ENCODE assay signal across 8 cellular contexts in the genomic region with DNA sequence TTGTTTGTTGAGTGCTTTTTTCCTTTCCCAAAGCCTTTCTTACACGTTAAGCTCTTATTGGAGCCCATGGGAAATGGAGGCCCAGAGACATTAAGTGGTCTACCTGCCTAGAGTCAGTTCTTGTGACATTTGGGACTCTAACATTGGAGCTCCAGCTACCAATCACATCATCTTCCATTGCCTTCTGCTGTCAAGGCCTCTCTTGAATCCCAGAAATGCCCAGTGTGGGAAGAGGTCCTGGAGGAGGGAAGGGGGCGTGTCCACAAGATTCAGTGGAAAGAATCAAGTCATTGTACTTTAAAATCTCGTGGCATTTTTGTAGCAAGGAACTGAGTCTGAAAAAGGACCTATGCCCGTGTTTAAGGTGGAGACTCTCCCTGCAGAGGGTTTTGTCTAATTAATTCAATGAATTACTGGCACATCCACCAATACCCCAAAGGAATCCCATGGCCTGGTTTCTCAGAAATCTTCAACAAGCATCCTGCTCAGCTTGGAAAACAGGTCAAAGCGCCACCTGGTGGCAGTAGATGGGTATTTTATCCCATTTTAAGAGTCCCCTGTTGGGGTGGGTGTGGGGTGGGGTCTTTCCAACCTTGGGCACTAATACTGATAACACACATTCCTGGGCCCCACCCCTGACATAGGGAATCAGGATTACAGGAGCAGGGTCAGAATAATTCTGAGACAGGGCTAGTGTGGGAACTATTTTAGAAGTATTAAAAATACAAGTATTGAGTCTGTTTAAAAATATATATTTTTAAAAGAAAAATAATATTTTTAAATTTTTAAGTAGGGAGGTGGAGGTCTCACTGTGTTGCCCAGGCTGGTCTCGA. TPM values are rescaled to one million over a fixed set of nuclear protein-coding genes. Genes with fewer than 3 reads are reported as not detected.
DNase-seq lines count a peak whose midpoint lies in the region; ATAC-seq lines count a peak whose summit lies in the region.

No MANE protein-coding gene starts in this region.

- 76 to 79% methylated on average over 2 to 4 of the region's 6 CpGs for whole genome bisulfite sequencing in mesodermal cell (ENCODE audit: insufficient coverage in 2 of 2), 2 experiments

- no peak overlapping the region for H3K4me3 ChIP-seq in mesodermal cell (ENCODE audit: extremely low read depth, insufficient read depth, low read length, poor library complexity, severe bottlenecking)

- peaks cover 76% of the 10 kb centered on the region for H3K36me3 ChIP-seq in mesodermal cell (ENCODE audit: control insufficient read depth, insufficient read depth, low read length)

- H3K9me3 ChIP-seq in mesodermal cell (ENCODE audit: control insufficient read depth, low read length), result no peaks in the 10 kb centered on the region

- DNase-seq in Right ventricle myocardium superior (no peak), cardiac septum (ENCODE audit: low spot score) (no peak), NCI-H2227 treated with DMSO at 0.1 percent for 48 hours (lab: John Stamatoyannopoulos, UW) (peak; percentile 40)
- DNase-seq in activated CD4-positive, alpha-beta T cell treated with anti-CD3 and anti-CD28 coated beads, Interleukin-2, amount 50 U/mL, for 4 hours, result peak; percentile 51 to 55
- DNase-seq in effector CD8-positive, alpha-beta T cell (lab: John Stamatoyannopoulos, UW), result peak; percentile 51
- DNase-seq in stimulated activated CD8-positive, alpha-beta memory T cell treated with anti-CD3 and anti-CD28 coated beads, Interleukin-4, amount 100 ng/mL, for 48 hours, result peak; percentile 75

- intact Hi-C loops in Right ventricle myocardium superior (cut with DNase I) (no loop called here), cardiac septum (cut with DNase I) (loop anchor here (1.0 to 5.0 kb wide), 2 partner anchors 54 to 231 kb away; no protein-coding TSS in a partner anchor)

- H3K4me1 ChIP-seq in mesodermal cell (ENCODE audit: control insufficient read depth, insufficient read depth, low read length, poor library complexity, severe bottlenecking), result no peaks in the 10 kb centered on the region

- H3K27ac ChIP-seq in mesodermal cell (ENCODE audit: low read depth, low read length, severe bottlenecking), result peak overlapping the region; percentile 16

- peak; percentile 79 for ATAC-seq in Right ventricle myocardium superior (ENCODE audit: poor library complexity)
- ATAC-seq in HG02938 (IDR thresholded peaks at IDR 0.05; ENCODE audit: unreplicated experiment), result no peak

RNA-seq across cellular contexts. Expression of gene GPT2, which starts 24.6 kb away (rescaled TPM):
- total RNA-seq in Right ventricle myocardium superior, result 22.9 TPM
- 7.3 TPM for total RNA-seq in cardiac septum
- polyA plus RNA-seq in mesodermal cell (2013, experiment 1 of 2), result 20.4 TPM
- 19.3 TPM for polyA plus RNA-seq in mesodermal cell (2013, experiment 2 of 2)

Comparison
In these comparisons a context has a peak if more than half of its experiments do, and no peak if none do; other contexts are left out.
1. DNase-seq: peak in NCI-H2227 treated with DMSO at 0.1 percent for 48 hours (single experiment), activated CD4-positive, alpha-beta T cell treated with anti-CD3 and anti-CD28 coated beads, Interleukin-2, amount 50 U/mL, for 4 hours (2 of 2), effector CD8-positive, alpha-beta T cell (single experiment) and stimulated activated CD8-positive, alpha-beta memory T cell treated with anti-CD3 and anti-CD28 coated beads, Interleukin-4, amount 100 ng/mL, for 48 hours (single experiment); none in Right ventricle myocardium superior (single experiment) and cardiac septum (single experiment).